ENCODE assay signal across 1 cellular context in genomic region chr7:73832806-73833205, GRCh38.
TF ChIP-seq lines count a peak whose summit lies in the region.

No MANE protein-coding gene starts in this region.

TF ChIP-seq in HepG2, 621 proteins besides CTCF, POLR2A, EP300 and RAD21:
- TF ChIP-seq ZNF530 (CRISPR knock-in tag; IDR thresholded peaks at IDR 0.05; ENCODE audit: low read depth) (no peak), HMGA1 (CRISPR knock-in tag; conservative IDR thresholded peaks at IDR 0.05) (no peak), SATB2 (CRISPR knock-in tag; IDR thresholded peaks at IDR 0.05) (no peak), ZNF18 (CRISPR knock-in tag; IDR thresholded peaks at IDR 0.05; ENCODE audit: insufficient replicate concordance) (no peak), ZNF660 (CRISPR knock-in tag; IDR thresholded peaks at IDR 0.05; ENCODE audit: borderline replicate concordance, low read depth) (no peak), ZNF121 (CRISPR knock-in tag; IDR thresholded peaks at IDR 0.05) (no peak), ZNF678 (CRISPR knock-in tag; IDR thresholded peaks at IDR 0.05) (no peak), CEBPB (IDR thresholded peaks at IDR 0.05; ENCODE audit: borderline replicate concordance, low read depth, low read length) (no peak), ZNF781 (CRISPR knock-in tag; IDR thresholded peaks at IDR 0.05; ENCODE audit: borderline replicate concordance, not compliant biosample characterization) (no peak), SNAPC5 (CRISPR knock-in tag; IDR thresholded peaks at IDR 0.05; ENCODE audit: borderline replicate concordance) (no peak), ARID5B (CRISPR knock-in tag; IDR thresholded peaks at IDR 0.05) (no peak)
TF ChIP-seq in HepG2: peak in this region for 0.
